Comparison of ENCODE assay signal across 24 cellular contexts in genomic region chr1:85621430-85621829, GRCh38. TPM values are rescaled to one million over a fixed set of nuclear protein-coding genes. Genes with fewer than 3 reads are reported as not detected.
"Had no signal": no experiment of that assay in that cellular context is flagged by ENCODE, and none has a peak within 500 bp of the region (broad histone marks: within the 10 kb centered on the region; RNA-seq: fewer than 3 reads in every experiment).

No MANE protein-coding gene starts in this region.

- H3K4me1 ChIP-seq: lower lobe of right lung, spleen, testis, upper lobe of left lung had no signal

- H3K4me1 Mint-ChIP-seq: natural killer cell had no signal

- H3K4me3 Mint-ChIP-seq: effector memory CD8-positive, alpha-beta T cell; natural killer cell; stimulated activated memory B cell treated with anti-CD40 and anti-IgM and Interleukin-4, amounts not matched to agents 10 μg/mL and 1 μg/mL and 100 μg/mL, for 72 hours had no signal

- ATAC-seq: effector memory CD8-positive, alpha-beta T cell; left ventricle myocardium superior; lower lobe of right lung; natural killer cell; psoas muscle; right cardiac atrium; stimulated activated memory B cell treated with anti-CD40 and anti-IgM and Interleukin-4, amounts not matched to agents 10 μg/mL and 1 μg/mL and 100 μg/mL, for 72 hours; stimulated activated naive CD8-positive, alpha-beta T cell treated with anti-CD3 and anti-CD28 coated beads, Interleukin-15, Interleukin-2, amounts not matched to agents 100 U/mL and 50 U/mL, for 24 hours had no signal

- H3K27ac ChIP-seq: coronary artery, lower lobe of right lung, ovary, psoas muscle, skin epidermis, spleen, testis, tibial artery, upper lobe of left lung had no signal

- H3K27me3 Mint-ChIP-seq: effector memory CD8-positive, alpha-beta T cell; stimulated activated memory B cell treated with anti-CD40 and anti-IgM and Interleukin-4, amounts not matched to agents 10 μg/mL and 1 μg/mL and 100 μg/mL, for 72 hours had no signal

- H3K9me3 ChIP-seq: testis had no signal

- FAIRE-seq: endometrium, keratinocyte, urothelium cell line had no signal

- H3K36me3 ChIP-seq: lower lobe of right lung, ovary, upper lobe of left lung had no signal

- DNase-seq: dermis blood vessel endothelial cell; effector memory CD8-positive, alpha-beta T cell; head of caudate nucleus; left ventricle myocardium superior; lower lobe of right lung; natural killer cell; occipital lobe; ovary; posterior cingulate gyrus; psoas muscle; right cardiac atrium; spleen; stimulated activated CD4-positive, alpha-beta T cell treated with anti-CD3 and anti-CD28 coated beads, Interleukin-4, amount 100 ng/mL, for 4 hours; stimulated activated naive CD8-positive, alpha-beta T cell treated with anti-CD3 and anti-CD28 coated beads, Interleukin-15, Interleukin-2, amounts not matched to agents 100 U/mL and 50 U/mL, for 24 hours; substantia nigra; testis; tibial artery; upper lobe of left lung had no signal

- H3K27me3 ChIP-seq: ovary, spleen, testis, tibial artery, upper lobe of left lung had no signal

- H3K4me3 ChIP-seq: coronary artery, lower lobe of right lung, ovary, psoas muscle, skin epidermis, spleen, testis, tibial artery, upper lobe of left lung had no signal

- H3K27ac Mint-ChIP-seq: effector memory CD8-positive, alpha-beta T cell; natural killer cell; stimulated activated memory B cell treated with anti-CD40 and anti-IgM and Interleukin-4, amounts not matched to agents 10 μg/mL and 1 μg/mL and 100 μg/mL, for 72 hours had no signal

RNA-seq across cellular contexts. Expression of gene CCN1, which starts 40.9 kb away (rescaled TPM):
- total RNA-seq: natural killer cell had no signal
